Comparison of ENCODE assay signal across 11 cellular contexts in the genomic region with DNA sequence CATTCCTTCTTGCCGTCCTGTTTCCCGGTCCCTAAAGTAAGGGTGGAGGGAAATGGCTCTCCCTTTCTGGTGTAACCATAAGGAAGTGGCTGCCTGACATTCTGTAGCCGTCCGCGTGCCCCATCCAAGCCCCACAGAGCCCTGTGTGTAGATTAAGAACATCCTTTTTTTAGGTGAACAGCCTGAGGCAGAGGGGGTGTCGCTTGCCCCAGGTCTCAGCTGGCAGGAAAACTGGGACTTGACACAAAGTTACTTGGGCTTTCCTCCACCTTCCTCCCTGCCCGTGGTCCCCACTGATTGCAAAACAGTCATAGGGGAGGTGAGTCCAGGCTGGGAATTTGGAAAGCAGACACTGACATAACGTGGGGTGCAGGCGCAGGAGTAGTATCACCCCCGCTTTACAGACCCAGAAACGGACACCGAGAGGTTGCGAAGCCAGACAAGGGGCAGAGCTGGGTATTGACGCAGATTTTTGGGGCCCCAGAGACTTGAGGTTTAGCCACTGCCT. TPM values are rescaled to one million over a fixed set of nuclear protein-coding genes. Genes with fewer than 3 reads are reported as not detected.
DNase-seq lines count a peak whose midpoint lies in the region; ATAC-seq and TF ChIP-seq lines count a peak whose summit lies in the region.
"Had no signal": no experiment of that assay in that cellular context is flagged by ENCODE, and none has a peak within 500 bp of the region (broad histone marks: within the 10 kb centered on the region; RNA-seq: fewer than 3 reads in every experiment).

No MANE protein-coding gene starts in this region.

- DNase-seq in GM23248: no peak
- no peak for DNase-seq in activated CD8-positive, alpha-beta T cell treated with anti-CD3 and anti-CD28 coated beads for 36 hours
- no peak for DNase-seq in glutamatergic neuron
- DNase-seq in sigmoid colon: no peak
- DNase-seq in germinal center (ENCODE audit: low spot score): no peak
- DNase-seq in NCI-H1092 (lab: John Stamatoyannopoulos, UW): no peak
- no peak for DNase-seq in NCI-H446 (lab: John Stamatoyannopoulos, UW)
- DNase-seq: cerebellar nuclear complex had no signal

- no peaks in the 10 kb centered on the region for H3K9me3 ChIP-seq in GM23248 (ENCODE audit: low read depth)
- H3K9me3 ChIP-seq in sigmoid colon: no peaks in the 10 kb centered on the region

- no peak for TF ChIP-seq EP300 in sigmoid colon (IDR thresholded peaks at IDR 0.05)

- H3K4me1 ChIP-seq in GM23248 (ENCODE audit: insufficient read depth): peaks cover 28% of the 10 kb centered on the region
- H3K4me1 ChIP-seq in sigmoid colon: peaks cover 0 to 23% (median 22%) of the 10 kb centered on the region in 4 donors
- H3K4me1 ChIP-seq: parathyroid adenoma had no signal

- H2AFZ ChIP-seq in GM23248: peak overlapping the region; percentile 63; the same call in 1 of the 2 replicates

- H3K27me3 Mint-ChIP-seq in activated CD8-positive, alpha-beta T cell treated with anti-CD3 and anti-CD28 coated beads for 36 hours: peaks cover 3% of the 10 kb centered on the region
- H3K27me3 Mint-ChIP-seq in glutamatergic neuron (ENCODE audit: unreplicated experiment): peaks cover 7% of the 10 kb centered on the region

- TF ChIP-seq POLR2A in sigmoid colon (IDR thresholded peaks at IDR 0.05): no peak

- H3K27ac Mint-ChIP-seq in activated CD8-positive, alpha-beta T cell treated with anti-CD3 and anti-CD28 coated beads for 36 hours: peak overlapping the region; percentile 67
- no peak overlapping the region for H3K27ac Mint-ChIP-seq in glutamatergic neuron (ENCODE audit: unreplicated experiment)

- no peak overlapping the region for H3K4me3 ChIP-seq in GM23248
- H3K4me3 ChIP-seq in sigmoid colon: peak overlapping the region in 2 of 4 donors; percentile 53 to 58

- no peaks in the 10 kb centered on the region for H3K27me3 ChIP-seq in GM23248 (replicated peaks; ENCODE audit: insufficient read depth)
- H3K27me3 ChIP-seq in sigmoid colon: no peaks in the 10 kb centered on the region

- H3K4me1 Mint-ChIP-seq in activated CD8-positive, alpha-beta T cell treated with anti-CD3 and anti-CD28 coated beads for 36 hours (ENCODE audit: low read depth): peaks cover 20% of the 10 kb centered on the region
- peaks cover 22% of the 10 kb centered on the region for H3K4me1 Mint-ChIP-seq in glutamatergic neuron (ENCODE audit: low read depth, unreplicated experiment)

- CTCF ChIA-PET in activated CD8-positive, alpha-beta T cell treated with anti-CD3 and anti-CD28 coated beads for 36 hours (lab: Charles Lee): interaction anchor here (0.7 to 1.5 kb wide), 6 partner anchors 12 to 466 kb away, joined by 3 to 6 read pairs (median 3); partner anchors contain the start of gene C9orf50

- H3K9ac ChIP-seq in GM23248: peak overlapping the region; percentile 72; the same call in 1 of the 2 replicates
- H3K9ac ChIP-seq: parathyroid adenoma had no signal

- in situ Hi-C loops in GM23248 (cut with MboI): no loop called here

- no peaks in the 10 kb centered on the region for H3K36me3 Mint-ChIP-seq in activated CD8-positive, alpha-beta T cell treated with anti-CD3 and anti-CD28 coated beads for 36 hours (ENCODE audit: low read depth)
- H3K36me3 Mint-ChIP-seq in glutamatergic neuron (ENCODE audit: unreplicated experiment): no peaks in the 10 kb centered on the region

- 86 to 88% methylated on average over 14 of the region's 14 CpGs for WGBS in GM23248 (ENCODE audit: low coverage in 1 of 2, low lambda C conversion rate in 2 of 2, missing lambda C conversion rate in 2 of 2), 2 experiments
- 48% methylated on average over 14 of the region's 14 CpGs for WGBS in sigmoid colon, 2 donors

- peak overlapping the region; percentile 37 for H3K4me2 ChIP-seq in GM23248 (ENCODE audit: unreplicated experiment)

- peak overlapping the region; percentile 9 for H3K4me3 Mint-ChIP-seq in activated CD8-positive, alpha-beta T cell treated with anti-CD3 and anti-CD28 coated beads for 36 hours
- H3K4me3 Mint-ChIP-seq in glutamatergic neuron (ENCODE audit: unreplicated experiment): peak overlapping the region; percentile 46

- peaks cover 14% of the 10 kb centered on the region for H3F3A ChIP-seq in GM23248 (ENCODE audit: insufficient read depth)

- no peak overlapping the region for H3K27ac ChIP-seq in GM23248
- H3K27ac ChIP-seq in sigmoid colon: peak overlapping the region; percentile 86 to 91 (median 88)
- H3K27ac ChIP-seq: parathyroid adenoma had no signal

- TF ChIP-seq CTCF in activated CD8-positive, alpha-beta T cell treated with anti-CD3 and anti-CD28 coated beads for 36 hours (IDR thresholded peaks at IDR 0.05): no peak
- TF ChIP-seq CTCF in glutamatergic neuron (IDR thresholded peaks at IDR 0.05; ENCODE audit: partially characterized antibody, unreplicated experiment): no peak
- TF ChIP-seq CTCF in sigmoid colon (IDR thresholded peaks at IDR 0.05): no peak

- POLR2A ChIA-PET in activated CD8-positive, alpha-beta T cell treated with anti-CD3 and anti-CD28 coated beads for 36 hours (lab: Charles Lee): no interaction called here

- H3K36me3 ChIP-seq in GM23248 (ENCODE audit: low read depth): no peaks in the 10 kb centered on the region
- no peaks in the 10 kb centered on the region for H3K36me3 ChIP-seq in sigmoid colon

- no peaks in the 10 kb centered on the region for H3K9me3 Mint-ChIP-seq in activated CD8-positive, alpha-beta T cell treated with anti-CD3 and anti-CD28 coated beads for 36 hours
- H3K9me3 Mint-ChIP-seq in glutamatergic neuron (ENCODE audit: unreplicated experiment): no peaks in the 10 kb centered on the region

- H4K20me1 ChIP-seq in GM23248 (ENCODE audit: insufficient read depth): no peaks in the 10 kb centered on the region

- H3K79me2 ChIP-seq in GM23248 (ENCODE audit: insufficient read depth): no peaks in the 10 kb centered on the region
- H3K79me2 ChIP-seq: parathyroid adenoma had no signal

- H3K9me2 ChIP-seq in GM23248 (ENCODE audit: insufficient read depth): no peaks in the 10 kb centered on the region

- ATAC-seq in activated CD8-positive, alpha-beta T cell treated with anti-CD3 and anti-CD28 coated beads for 36 hours: peak; percentile 38
- ATAC-seq in HG02623 (IDR thresholded peaks at IDR 0.05; ENCODE audit: unreplicated experiment): no peak

- intact Hi-C loops in activated CD8-positive, alpha-beta T cell treated with anti-CD3 and anti-CD28 coated beads for 36 hours (cut with micrococcal nuclease): no loop called here
- intact Hi-C loops in sigmoid colon (cut with DNase I): no loop called here

RNA-seq across cellular contexts. Expression of gene C9orf50, which starts 22.8 kb away (rescaled TPM):
- 0.32 TPM in 1 of 2 replicates, not detected in the other for total RNA-seq in GM23248 (2014; rRNA removed; shearing (Covaris generic))
- polyA plus RNA-seq in GM23248 (2016; fragmentation: Nextera tagmentation; extraction: Ambion mirVana) (0.23 and 0.56 TPM in 2 replicates), sigmoid colon (under 1 TPM in 1 of 3 donors, not detected in 2; 0.03 TPM)
- not detected for total RNA-seq in activated CD8-positive, alpha-beta T cell treated with anti-CD3 and anti-CD28 coated beads for 36 hours
- total RNA-seq in glutamatergic neuron (ENCODE audit: unreplicated experiment) (0.56 TPM), sigmoid colon (1 to 10 TPM in 1 of 4 donors, under 1 TPM in 1, not detected in 2; 0.82 to 1.2 TPM)
- total RNA-seq: M059J had no signal

RNA-seq across cellular contexts. Expression of gene NTMT1, which starts 27.8 kb away (rescaled TPM):
- 32.6 and 44.5 TPM in 2 replicates for total RNA-seq in GM23248 (2014; rRNA removed; shearing (Covaris generic))
- polyA plus RNA-seq in GM23248 (2016; fragmentation: Nextera tagmentation; extraction: Ambion mirVana) (115 TPM in 2 replicates), sigmoid colon (10 to 100 TPM; 25.8 to 49.3 (median 27.5) TPM)
- 10 to 100 TPM; 69.5 to 74.4 TPM for total RNA-seq in activated CD8-positive, alpha-beta T cell treated with anti-CD3 and anti-CD28 coated beads for 36 hours
- total RNA-seq in glutamatergic neuron (ENCODE audit: unreplicated experiment) (62.6 TPM), sigmoid colon (10 to 100 TPM in 3 of 4 donors, 1 to 10 TPM in 1; 5.8 to 22.5 (median 16.9) TPM)

RNA-seq across cellular contexts. Expression of gene ASB6, which starts 43.8 kb away (rescaled TPM):
- 22.9 and 24.9 TPM in 2 replicates for total RNA-seq in GM23248 (2014; rRNA removed; shearing (Covaris generic))
- polyA plus RNA-seq in GM23248 (2016; fragmentation: Nextera tagmentation; extraction: Ambion mirVana) (24.1 and 24.4 TPM in 2 replicates), sigmoid colon (10 to 100 TPM in 1 of 3 donors, 1 to 10 TPM in 2; 8.4 to 20.8 (median 9.7) TPM)
- total RNA-seq in activated CD8-positive, alpha-beta T cell treated with anti-CD3 and anti-CD28 coated beads for 36 hours: 10 to 100 TPM; 16.6 TPM
- total RNA-seq in glutamatergic neuron (ENCODE audit: unreplicated experiment) (25.4 TPM), sigmoid colon (10 to 100 TPM in 2 of 4 donors, 1 to 10 TPM in 2; 8.9 to 10.3 (median 9.8) TPM)
